ENCODE assay signal across 6 cellular contexts in genomic region chr2:45484965-45485364, GRCh38.
"Had no signal": no experiment of that assay in that cellular context is flagged by ENCODE, and none has a peak within 500 bp of the region (broad histone marks: within the 10 kb centered on the region; RNA-seq: fewer than 3 reads in every experiment).

No MANE protein-coding gene starts in this region.

- H3K4me3 ChIP-seq: GM23338 had no signal

- ATAC-seq: HepG2 had no signal

- H3K4me2 ChIP-seq: GM23338 had no signal

- H2AFZ ChIP-seq: GM23338 had no signal

- H3K27ac ChIP-seq: HL-60 had no signal

- DNase-seq: H9, HCEC 1CT, KBM-7 had no signal
